ENCODE assay signal across 9 cellular contexts in the genomic region with DNA sequence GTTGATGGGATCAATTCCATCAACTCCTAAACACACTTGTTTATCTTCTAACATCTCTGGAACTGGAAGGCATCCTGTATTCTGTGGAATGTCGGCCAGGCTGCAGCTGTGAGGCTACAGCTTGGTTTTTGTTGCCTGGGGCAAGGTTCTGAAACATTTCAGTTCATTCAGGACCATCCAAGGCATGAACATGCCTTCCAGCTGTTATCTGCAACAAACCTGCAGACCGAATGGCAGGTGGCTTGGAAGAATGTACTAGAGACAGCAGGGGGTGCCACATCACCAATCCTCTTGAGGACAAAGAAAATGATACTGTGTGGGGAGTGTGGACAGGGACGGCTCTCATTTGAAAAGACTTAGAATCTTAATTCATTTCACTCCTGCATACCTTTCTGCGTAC. TPM values are rescaled to one million over a fixed set of nuclear protein-coding genes. Genes with fewer than 3 reads are reported as not detected.
DNase-seq lines count a peak whose midpoint lies in the region; ATAC-seq, FAIRE-seq and TF ChIP-seq lines count a peak whose summit lies in the region.
"Had no signal": no experiment of that assay in that cellular context is flagged by ENCODE, and none has a peak within 500 bp of the region (broad histone marks: within the 10 kb centered on the region; RNA-seq: fewer than 3 reads in every experiment).

No MANE protein-coding gene starts in this region.

- TF ChIP-seq POLR2A in tibial nerve (IDR thresholded peaks at IDR 0.05) = no peak

- no peak overlapping the region for H3K4me3 ChIP-seq in tibial nerve

- no peaks in the 10 kb centered on the region for H3K4me1 ChIP-seq in tibial nerve

- TF ChIP-seq EP300 in tibial nerve (IDR thresholded peaks at IDR 0.05) = no peak

- no peaks in the 10 kb centered on the region for H3K27me3 ChIP-seq in tibial nerve

- H3K36me3 ChIP-seq in tibial nerve = peaks cover 0 to 24% (median 0%) of the 10 kb centered on the region in 3 donors

- ATAC-seq in HG03432 (IDR thresholded peaks at IDR 0.05; ENCODE audit: unreplicated experiment) (no peak), GM21786 (IDR thresholded peaks at IDR 0.05; ENCODE audit: unreplicated experiment) (no peak)

- peak; percentile 61 for FAIRE-seq in D721Med (lab: Jason Lieb, UNC)

- DNase-seq in D721Med (ENCODE audit: insufficient read length, low spot score) = peak; percentile 66
- peak; percentile 68 for DNase-seq in HT-29 (ENCODE audit: low spot score)
- peak; percentile 51 for DNase-seq in RPMI7951 (ENCODE audit: low read depth)
- peak; percentile 15 for DNase-seq in foreskin melanocyte
- peak in 1 of 2 donors; percentile 20 for DNase-seq in tibial nerve (ENCODE audit: low spot score in 2 of 2)
- no peak for DNase-seq in NOMO-1 treated with dmso at 0.1 percent for 144 hours (lab: John Stamatoyannopoulos, UW; ENCODE audit: unreplicated experiment)

- H3K27ac ChIP-seq in tibial nerve = no peak overlapping the region
- H3K27ac ChIP-seq: KMS-11 had no signal

- peak; percentile 64 for TF ChIP-seq CTCF in D721Med (IDR thresholded peaks at IDR 0.05; ENCODE audit: insufficient read depth, missing control alignments)
- peak in 3 of 5 experiments; percentile 18 to 52 (median 19) for TF ChIP-seq CTCF in tibial nerve (IDR thresholded peaks at IDR 0.05)

- WGBS in tibial nerve, 2 donors = 33 to 38% methylated on average over 4 of the region's 4 CpGs

- H3K9me3 ChIP-seq in tibial nerve = peaks cover 0 to 21% (median 0%) of the 10 kb centered on the region in 4 donors

RNA-seq across cellular contexts. Expression of gene PAPOLB, which starts 12.4 kb away (rescaled TPM):
- total RNA-seq in HT-29 (2014; rRNA removed; shearing (Covaris generic)) = not detected in 2 replicates
- not detected in 2 replicates for total RNA-seq in RPMI7951 (2014; rRNA removed; shearing (Covaris generic))
- 1 to 10 TPM; 1.4 to 2.4 (median 1.8) TPM for total RNA-seq in tibial nerve

RNA-seq across cellular contexts. Expression of gene RADIL, which starts 34.1 kb away (rescaled TPM):
- total RNA-seq in HT-29 (2014; rRNA removed; shearing (Covaris generic)) = not detected in 2 replicates
- 0.20 TPM in 1 of 2 replicates, not detected in the other for total RNA-seq in RPMI7951 (2014; rRNA removed; shearing (Covaris generic))
- total RNA-seq in tibial nerve = 10 to 100 TPM; 23.2 to 31.0 (median 27.1) TPM

Comparison
In these comparisons a context has a peak if more than half of its experiments do, and no peak if none do; other contexts are left out.
1. RNA of gene RADIL, which starts 34.1 kb away (total RNA-seq): 23.2 to 31.0 TPM in tibial nerve; not detected in HT-29 and 0.20 TPM in RPMI7951; every median in the first group is over 10 times any median in the second.